Comparison of ENCODE assay signal across 30 cellular contexts in the genomic region with DNA sequence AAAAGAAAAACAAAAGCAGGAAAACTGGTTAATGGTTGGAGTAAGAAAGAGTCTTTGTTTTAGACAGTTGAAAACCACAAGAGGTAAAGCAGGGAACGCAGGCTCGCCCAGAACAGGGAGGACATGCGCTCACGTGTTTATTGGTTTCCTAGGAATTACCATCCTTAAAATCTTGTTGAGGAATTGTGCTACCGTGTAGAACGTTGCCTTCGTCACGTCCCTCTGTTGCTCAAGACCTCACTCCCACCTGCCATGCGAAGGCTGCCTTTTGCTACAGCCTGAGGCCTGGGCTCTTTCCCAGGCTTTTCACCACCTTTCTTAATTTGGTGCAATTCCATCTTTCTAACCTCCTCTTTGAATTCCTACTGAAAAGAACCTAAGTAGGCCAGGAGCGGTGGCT.
"Had no signal": no experiment of that assay in that cellular context is flagged by ENCODE, and none has a peak within 500 bp of the region (broad histone marks: within the 10 kb centered on the region; RNA-seq: fewer than 3 reads in every experiment).

No MANE protein-coding gene starts in this region.

- H3K4me1 Mint-ChIP-seq: activated CD4-positive, alpha-beta T cell treated with anti-CD3 and anti-CD28 coated beads for 36 hours; activated CD4-positive, alpha-beta T cell treated with anti-CD3 and anti-CD28 coated beads, Interleukin-2, amount 10 ng/mL, durations not matched to agents 24 days and 14 days; activated CD8-positive, alpha-beta memory T cell treated with anti-CD3 and anti-CD28 coated beads, Interleukin-2, amount 10 ng/mL, durations not matched to agents 7 days and 5 days; activated naive CD4-positive, alpha-beta T cell treated with anti-CD3 and anti-CD28 coated beads, Interleukin-2, amount 50 U/mL, for 24 hours; activated naive CD8-positive, alpha-beta T cell treated with anti-CD3 and anti-CD28 coated beads for 36 hours; activated naive CD8-positive, alpha-beta T cell treated with anti-CD3 and anti-CD28 coated beads, Interleukin-2, amount 50 U/mL, for 24 hours; endodermal cell had no signal

- H3K9me3 Mint-ChIP-seq: activated CD4-positive, alpha-beta memory T cell treated with anti-CD3 and anti-CD28 coated beads for 36 hours; activated naive CD4-positive, alpha-beta T cell treated with anti-CD3 and anti-CD28 coated beads for 36 hours; activated naive CD4-positive, alpha-beta T cell treated with anti-CD3 and anti-CD28 coated beads, Interleukin-2, amount 50 U/mL, for 24 hours; activated naive CD8-positive, alpha-beta T cell treated with anti-CD3 and anti-CD28 coated beads, Interleukin-2, amount 50 U/mL, for 24 hours; activated T-helper 2 cell treated with anti-CD3 and anti-CD28 coated beads, Interferon-gamma antibody, Interleukin-2, Interleukin-4, amounts not matched to agents 10 μg/mL and 5 μg/mL and 100 μg/mL, durations not matched to agents 14 hours and 24 hours and 36 hours; endodermal cell had no signal

- H3K36me3 Mint-ChIP-seq: activated CD4-positive, alpha-beta memory T cell treated with anti-CD3 and anti-CD28 coated beads for 36 hours; activated CD8-positive, alpha-beta memory T cell treated with anti-CD3 and anti-CD28 coated beads, Interleukin-2, amount 10 ng/mL, durations not matched to agents 7 days and 5 days; activated naive CD4-positive, alpha-beta T cell treated with anti-CD3 and anti-CD28 coated beads, Interleukin-2, amount 50 U/mL, for 24 hours; activated naive CD8-positive, alpha-beta T cell treated with anti-CD3 and anti-CD28 coated beads for 36 hours had no signal

- H3K36me3 ChIP-seq: adrenal gland, cardiac muscle cell, colonic mucosa, gastrocnemius medialis had no signal

- H3K27me3 Mint-ChIP-seq: activated CD4-positive, alpha-beta memory T cell treated with anti-CD3 and anti-CD28 coated beads for 36 hours; activated CD4-positive, alpha-beta T cell treated with anti-CD3 and anti-CD28 coated beads for 36 hours; activated CD4-positive, alpha-beta T cell treated with anti-CD3 and anti-CD28 coated beads, Interleukin-2, amount 10 ng/mL, durations not matched to agents 24 days and 14 days; activated naive CD4-positive, alpha-beta T cell treated with anti-CD3 and anti-CD28 coated beads, Interleukin-2, amount 50 U/mL, for 24 hours; activated naive CD8-positive, alpha-beta T cell treated with anti-CD3 and anti-CD28 coated beads for 36 hours; activated naive CD8-positive, alpha-beta T cell treated with anti-CD3 and anti-CD28 coated beads, Interleukin-2, amount 50 U/mL, for 24 hours had no signal

- H3K4me3 ChIP-seq: adrenal gland, body of pancreas, cardiac muscle cell, colonic mucosa, gastrocnemius medialis had no signal

- ATAC-seq: activated CD4-positive, alpha-beta T cell treated with anti-CD3 and anti-CD28 coated beads for 36 hours; activated CD8-positive, alpha-beta memory T cell treated with anti-CD3 and anti-CD28 coated beads, Interleukin-2, amount 10 ng/mL, durations not matched to agents 7 days and 5 days; activated CD8-positive, alpha-beta T cell treated with anti-CD3 and anti-CD28 coated beads, Interleukin-2, amount 10 ng/mL, durations not matched to agents 7 days and 5 days; activated naive CD8-positive, alpha-beta T cell treated with anti-CD3 and anti-CD28 coated beads, Interleukin-2, amount 50 U/mL, for 24 hours; body of pancreas; gastrocnemius medialis had no signal

- H3K27ac ChIP-seq: adrenal gland, body of pancreas, cardiac muscle cell, colonic mucosa, gastrocnemius medialis had no signal

- H3K4me3 Mint-ChIP-seq: activated CD4-positive, alpha-beta memory T cell treated with anti-CD3 and anti-CD28 coated beads for 36 hours; activated CD4-positive, alpha-beta T cell treated with anti-CD3 and anti-CD28 coated beads for 36 hours; activated CD4-positive, alpha-beta T cell treated with anti-CD3 and anti-CD28 coated beads, Interleukin-2, amount 10 ng/mL, durations not matched to agents 24 days and 14 days; activated CD8-positive, alpha-beta memory T cell treated with anti-CD3 and anti-CD28 coated beads, Interleukin-2, amount 10 ng/mL, durations not matched to agents 7 days and 5 days; activated CD8-positive, alpha-beta T cell treated with anti-CD3 and anti-CD28 coated beads, Interleukin-2, amount 10 ng/mL, durations not matched to agents 7 days and 5 days; activated naive CD4-positive, alpha-beta T cell treated with anti-CD3 and anti-CD28 coated beads for 36 hours; activated naive CD4-positive, alpha-beta T cell treated with anti-CD3 and anti-CD28 coated beads, Interleukin-2, amount 50 U/mL, for 24 hours; activated naive CD8-positive, alpha-beta T cell treated with anti-CD3 and anti-CD28 coated beads for 36 hours; activated naive CD8-positive, alpha-beta T cell treated with anti-CD3 and anti-CD28 coated beads, Interleukin-2, amount 50 U/mL, for 24 hours; activated T-helper 1 cell treated with anti-CD3 and anti-CD28 coated beads, Interleukin-12 subunit alpha, Interleukin-12 subunit beta, Interleukin-2, Interleukin-4 antibody, amounts not matched to agents 30 ng/mL and 10 ng/mL and 1 ng/mL, durations not matched to agents 14 hours and 24 hours and 36 hours; endodermal cell had no signal

- H3K4me1 ChIP-seq: adrenal gland, body of pancreas, colonic mucosa, gastrocnemius medialis had no signal

- DNase-seq: activated CD4-positive, alpha-beta memory T cell treated with anti-CD3 and anti-CD28 coated beads for 36 hours; activated CD4-positive, alpha-beta T cell treated with anti-CD3 and anti-CD28 coated beads for 36 hours; activated CD4-positive, alpha-beta T cell treated with anti-CD3 and anti-CD28 coated beads, Interleukin-2, amount 10 ng/mL, durations not matched to agents 24 days and 14 days; activated CD4-positive, CD25-positive, alpha-beta regulatory T cell; activated CD4-positive, CD25-positive, alpha-beta regulatory T cell treated with anti-CD3 and anti-CD28 coated beads, Interleukin-2, amount 50 U/mL, for 72 hours; activated CD8-positive, alpha-beta memory T cell treated with anti-CD3 and anti-CD28 coated beads, Interleukin-2, amount 10 ng/mL, durations not matched to agents 7 days and 5 days; activated CD8-positive, alpha-beta memory T cell treated with anti-CD3 and anti-CD28 coated beads, Interleukin-2, amount 50 U/mL, for 4 hours; activated CD8-positive, alpha-beta T cell treated with anti-CD3 and anti-CD28 coated beads, Interleukin-2, amount 10 ng/mL, durations not matched to agents 7 days and 5 days; activated effector memory CD4-positive, alpha-beta T cell treated with anti-CD3 and anti-CD28 coated beads, Interleukin-2, amount 50 U/mL, for 16 hours; activated naive CD4-positive, alpha-beta T cell treated with anti-CD3 and anti-CD28 coated beads for 36 hours; activated naive CD8-positive, alpha-beta T cell treated with anti-CD3 and anti-CD28 coated beads for 36 hours; activated naive CD8-positive, alpha-beta T cell treated with anti-CD3 and anti-CD28 coated beads, Interleukin-2, amount 50 U/mL, for 24 hours; activated T-cell treated with anti-CD3 and anti-CD28 coated beads, Interleukin-2, amount 50 U/mL, for 1 hour; activated T-cell treated with anti-CD3 and anti-CD28 coated beads, Interleukin-2, amount 50 U/mL, for 48 hours; adrenal gland; amygdala; aorta; body of pancreas; central memory CD4-positive, alpha-beta T cell; cerebellar nuclear complex; colonic mucosa; effector memory CD4-positive, alpha-beta T cell; endodermal cell; foreskin fibroblast; gastrocnemius medialis; T-helper 2 cell had no signal

- H3K27me3 ChIP-seq: adrenal gland, body of pancreas, cardiac muscle cell, colonic mucosa, gastrocnemius medialis had no signal

- H3K9me3 ChIP-seq: adrenal gland, body of pancreas, colonic mucosa, gastrocnemius medialis had no signal

- H3K27ac Mint-ChIP-seq: activated CD4-positive, alpha-beta memory T cell treated with anti-CD3 and anti-CD28 coated beads for 36 hours; activated CD4-positive, alpha-beta T cell treated with anti-CD3 and anti-CD28 coated beads for 36 hours; activated CD4-positive, alpha-beta T cell treated with anti-CD3 and anti-CD28 coated beads, Interleukin-2, amount 10 ng/mL, durations not matched to agents 24 days and 14 days; activated CD8-positive, alpha-beta memory T cell treated with anti-CD3 and anti-CD28 coated beads, Interleukin-2, amount 10 ng/mL, durations not matched to agents 7 days and 5 days; activated CD8-positive, alpha-beta T cell treated with anti-CD3 and anti-CD28 coated beads, Interleukin-2, amount 10 ng/mL, durations not matched to agents 7 days and 5 days; activated naive CD4-positive, alpha-beta T cell treated with anti-CD3 and anti-CD28 coated beads for 36 hours; activated naive CD4-positive, alpha-beta T cell treated with anti-CD3 and anti-CD28 coated beads, Interleukin-2, amount 50 U/mL, for 24 hours; activated naive CD8-positive, alpha-beta T cell treated with anti-CD3 and anti-CD28 coated beads for 36 hours; activated naive CD8-positive, alpha-beta T cell treated with anti-CD3 and anti-CD28 coated beads, Interleukin-2, amount 50 U/mL, for 24 hours; activated T-helper 1 cell treated with anti-CD3 and anti-CD28 coated beads, Interleukin-12 subunit alpha, Interleukin-12 subunit beta, Interleukin-2, Interleukin-4 antibody, amounts not matched to agents 30 ng/mL and 10 ng/mL and 1 ng/mL, durations not matched to agents 14 hours and 24 hours and 36 hours; activated T-helper 2 cell treated with anti-CD3 and anti-CD28 coated beads, Interferon-gamma antibody, Interleukin-2, Interleukin-4, amounts not matched to agents 10 μg/mL and 5 μg/mL and 100 μg/mL, durations not matched to agents 14 hours and 24 hours and 36 hours; endodermal cell had no signal
